8 cellular contexts compared by ENCODE assay signal in genomic region chr14:105301103-105301914, GRCh38.
DNase-seq lines count a peak whose midpoint lies in the region; ATAC-seq lines count a peak whose summit lies in the region.

No MANE protein-coding gene starts in this region.

- ATAC-seq in GM19468 (IDR thresholded peaks at IDR 0.05; ENCODE audit: extremely low read depth, unreplicated experiment): peak; percentile 30

- DNase-seq in CMK (ENCODE audit: low read depth): peak; percentile 88
- peak; percentile 75 for DNase-seq in HS-27A (ENCODE audit: low read depth)
- peak; percentile 81 for DNase-seq in NK-92 treated with Interleukin-12 subunit alpha and Interleukin-12 subunit beta, amount 100 ng/mL, for 24 hours (lab: John Stamatoyannopoulos, UW)
- DNase-seq in activated CD8-positive, alpha-beta memory T cell treated with anti-CD3 and anti-CD28 coated beads for 4 hours (ENCODE audit: low read depth in 2 of 2): peak; percentile 98 to 99
- DNase-seq in effector CD8-positive, alpha-beta T cell (lab: John Stamatoyannopoulos, UW): peak; percentile 98
- peak; percentile 97 for DNase-seq in medulla oblongata (ENCODE audit: extremely low spot score)
- peak; percentile 99 to 100 (median 99) for DNase-seq in stimulated activated CD4-positive, alpha-beta T cell treated with anti-CD3 and anti-CD28 coated beads, TNF-alpha, amount 100 ng/mL, for 4 hours (ENCODE audit: low read depth in 3 of 3)

Comparison
In these comparisons a context has a peak if more than half of its experiments do, and no peak if none do; other contexts are left out.
1. Peak in every context shown above with its lines: DNase-seq and ATAC-seq.